In genomic region chr21:34550400-34550799, GRCh38 we compare ENCODE assay signal across 12 cellular contexts. TPM values are rescaled to one million over a fixed set of nuclear protein-coding genes. Genes with fewer than 3 reads are reported as not detected.
"Had no signal": no experiment of that assay in that cellular context is flagged by ENCODE, and none has a peak within 500 bp of the region (broad histone marks: within the 10 kb centered on the region; RNA-seq: fewer than 3 reads in every experiment).

No MANE protein-coding gene starts in this region.

- H3K27ac ChIP-seq: GM23248, HL-60, KMS-11 had no signal

- H3K4me2 ChIP-seq: KMS-11 had no signal

- ATAC-seq: HCT116, HepG2 had no signal

- H3K9ac ChIP-seq: GM23248, KMS-11 had no signal

- DNase-seq: GM23248, GOT3, H7, Karpas-422, KBM-7 had no signal

- H3K36me3 ChIP-seq: HAP-1 had no signal

- H2AFZ ChIP-seq: GM23248 had no signal

- H3K4me1 ChIP-seq: HAP-1 had no signal

- FAIRE-seq: HepG2 had no signal

- H3K4me3 ChIP-seq: GM23248, HAP-1 had no signal

- H3K9me3 ChIP-seq: HAP-1 had no signal

RNA-seq across cellular contexts. Expression of gene KCNE1, which starts 38.4 kb away (rescaled TPM):
- total RNA-seq: H4, HT1080 had no signal
- polyA plus RNA-seq: GM23248, HepG2 had no signal
